8 cellular contexts compared by ENCODE assay signal in the genomic region with DNA sequence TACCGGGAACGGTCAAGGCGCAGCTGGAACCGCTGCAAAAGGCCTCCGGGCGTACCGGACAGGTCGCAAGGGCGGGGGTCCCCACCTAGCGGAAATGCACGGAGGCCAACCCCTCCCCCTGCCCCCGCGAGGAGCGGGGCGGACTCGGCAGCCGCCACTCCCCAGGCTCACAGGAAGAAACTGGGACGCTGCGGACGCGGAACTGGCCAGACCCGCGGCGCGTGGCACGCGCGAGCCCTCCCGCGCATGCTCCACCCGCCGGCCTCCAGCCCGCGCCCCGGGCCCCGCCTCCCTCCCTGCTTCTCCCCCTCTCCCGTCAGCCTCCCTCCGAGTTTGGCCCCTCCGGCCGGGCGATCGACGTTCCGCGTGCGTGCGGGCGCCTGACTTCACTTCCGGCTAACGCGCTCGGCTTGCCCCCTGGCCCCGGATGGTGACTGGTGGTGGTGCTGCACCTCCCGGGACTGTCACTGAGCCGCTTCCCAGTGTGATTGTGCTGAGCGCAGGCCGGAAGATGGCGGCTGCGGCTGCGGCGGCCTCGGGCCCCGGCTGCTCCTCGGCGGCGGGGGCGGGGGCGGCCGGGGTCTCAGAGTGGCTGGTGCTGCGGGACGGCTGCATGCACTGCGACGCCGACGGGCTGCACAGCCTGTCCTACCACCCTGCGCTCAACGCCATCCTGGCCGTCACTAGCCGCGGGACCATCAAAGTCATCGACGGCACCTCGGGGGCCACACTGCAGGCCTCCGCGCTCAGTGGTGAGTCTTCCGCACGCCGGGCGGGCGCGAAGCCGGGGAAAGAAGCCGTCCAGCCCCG. TPM values are rescaled to one million over a fixed set of nuclear protein-coding genes. Genes with fewer than 3 reads are reported as not detected.
DNase-seq lines count a peak whose midpoint lies in the region; ATAC-seq, FAIRE-seq and TF ChIP-seq lines count a peak whose summit lies in the region.

A gene with protein sequence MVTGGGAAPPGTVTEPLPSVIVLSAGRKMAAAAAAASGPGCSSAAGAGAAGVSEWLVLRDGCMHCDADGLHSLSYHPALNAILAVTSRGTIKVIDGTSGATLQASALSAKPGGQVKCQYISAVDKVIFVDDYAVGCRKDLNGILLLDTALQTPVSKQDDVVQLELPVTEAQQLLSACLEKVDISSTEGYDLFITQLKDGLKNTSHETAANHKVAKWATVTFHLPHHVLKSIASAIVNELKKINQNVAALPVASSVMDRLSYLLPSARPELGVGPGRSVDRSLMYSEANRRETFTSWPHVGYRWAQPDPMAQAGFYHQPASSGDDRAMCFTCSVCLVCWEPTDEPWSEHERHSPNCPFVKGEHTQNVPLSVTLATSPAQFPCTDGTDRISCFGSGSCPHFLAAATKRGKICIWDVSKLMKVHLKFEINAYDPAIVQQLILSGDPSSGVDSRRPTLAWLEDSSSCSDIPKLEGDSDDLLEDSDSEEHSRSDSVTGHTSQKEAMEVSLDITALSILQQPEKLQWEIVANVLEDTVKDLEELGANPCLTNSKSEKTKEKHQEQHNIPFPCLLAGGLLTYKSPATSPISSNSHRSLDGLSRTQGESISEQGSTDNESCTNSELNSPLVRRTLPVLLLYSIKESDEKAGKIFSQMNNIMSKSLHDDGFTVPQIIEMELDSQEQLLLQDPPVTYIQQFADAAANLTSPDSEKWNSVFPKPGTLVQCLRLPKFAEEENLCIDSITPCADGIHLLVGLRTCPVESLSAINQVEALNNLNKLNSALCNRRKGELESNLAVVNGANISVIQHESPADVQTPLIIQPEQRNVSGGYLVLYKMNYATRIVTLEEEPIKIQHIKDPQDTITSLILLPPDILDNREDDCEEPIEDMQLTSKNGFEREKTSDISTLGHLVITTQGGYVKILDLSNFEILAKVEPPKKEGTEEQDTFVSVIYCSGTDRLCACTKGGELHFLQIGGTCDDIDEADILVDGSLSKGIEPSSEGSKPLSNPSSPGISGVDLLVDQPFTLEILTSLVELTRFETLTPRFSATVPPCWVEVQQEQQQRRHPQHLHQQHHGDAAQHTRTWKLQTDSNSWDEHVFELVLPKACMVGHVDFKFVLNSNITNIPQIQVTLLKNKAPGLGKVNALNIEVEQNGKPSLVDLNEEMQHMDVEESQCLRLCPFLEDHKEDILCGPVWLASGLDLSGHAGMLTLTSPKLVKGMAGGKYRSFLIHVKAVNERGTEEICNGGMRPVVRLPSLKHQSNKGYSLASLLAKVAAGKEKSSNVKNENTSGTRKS (N-terminal part only) (plus strand): TSS at position 289 of the 810 bp plus-strand sequence. CDS start 139 bp downstream, at position 428.

- 0 out of 2 replicates have a peak within 1 kb of the TSS, but pooled peaks have one; percentile 44 for H2AFZ ChIP-seq in OCI-LY1 (ENCODE audit: low read length)

- peak within 1 kb of the TSS; percentile 78 for H3K27ac ChIP-seq in OCI-LY1 (ENCODE audit: low read depth, low read length, poor library complexity, severe bottlenecking)
- peak within 1 kb of the TSS; percentile 97 for H3K27ac ChIP-seq in mesodermal cell (ENCODE audit: low read depth, low read length, severe bottlenecking)

- WGBS in mesodermal cell (ENCODE audit: insufficient coverage in 2 of 2), 2 experiments, result 0 to 1% methylated on average over 43 to 58 of the region's 94 CpGs

- FAIRE-seq in D721Med (lab: Jason Lieb, UNC), result no peak

- H3F3A ChIP-seq in OCI-LY1 (ENCODE audit: insufficient read depth, low read length), result no peaks in the 10 kb centered on the region; the same call in 1 of the 2 replicates

- H3K9me3 ChIP-seq in OCI-LY1 (ENCODE audit: low read length) (peaks cover 3% of the 10 kb centered on the region; the same call in 1 of the 2 replicates), mesodermal cell (ENCODE audit: control insufficient read depth, low read length) (peaks cover 2% of the 10 kb centered on the region)

- DNase-seq in D721Med (ENCODE audit: insufficient read length, low spot score), result peak; percentile 87
- DNase-seq in HuH-7 (ENCODE audit: low spot score), result peak; percentile 95
- DNase-seq in activated CD8-positive, alpha-beta memory T cell treated with anti-CD3 and anti-CD28 coated beads, Interleukin-2, amount 50 U/mL, for 4 hours, result peak; percentile 92
- peak; percentile 90 for DNase-seq in stimulated activated CD8-positive, alpha-beta memory T cell treated with anti-CD3 and anti-CD28 coated beads, Interleukin-15, amount 100 ng/mL, for 24 hours (ENCODE audit: low read depth)

- in situ Hi-C loops in endometrial microvascular endothelial cells (cut with HindIII; ENCODE audit: inconsistent ontology term, low pct_unique_long_range_greater_than_20kb, low sequenced_read_pairs), result no loop called here

- H3K27me3 ChIP-seq in OCI-LY1 (ENCODE audit: insufficient read depth, low read length), result no peaks in the 10 kb centered on the region

- TF ChIP-seq CTCF in D721Med (IDR thresholded peaks at IDR 0.05; ENCODE audit: insufficient read depth, missing control alignments) (no peak), OCI-LY1 (IDR thresholded peaks at IDR 0.05; ENCODE audit: low read length) (no peak)

- peaks cover 45% of the 10 kb centered on the region for H3K79me2 ChIP-seq in OCI-LY1 (ENCODE audit: insufficient read depth, low read length)

- peak within 1 kb of the TSS; percentile 99 for H3K9ac ChIP-seq in OCI-LY1 (ENCODE audit: low read length)

- H3K4me3 ChIP-seq in OCI-LY1 (ENCODE audit: low read depth, low read length, poor library complexity, severe bottlenecking) (peak within 1 kb of the TSS; percentile 99), mesodermal cell (ENCODE audit: extremely low read depth, insufficient read depth, low read length, poor library complexity, severe bottlenecking) (peak within 1 kb of the TSS; percentile 97)

- peak; percentile 85 for ATAC-seq in GM21526 (IDR thresholded peaks at IDR 0.05; ENCODE audit: low FRiP score, unreplicated experiment)

- H3K4me2 ChIP-seq in OCI-LY1 (ENCODE audit: low read length), result peak within 1 kb of the TSS; percentile 99

- H3K4me1 ChIP-seq in OCI-LY1 (ENCODE audit: insufficient read depth, low read length, severe bottlenecking) (peaks cover 33% of the 10 kb centered on the region), mesodermal cell (ENCODE audit: control insufficient read depth, insufficient read depth, low read length, poor library complexity, severe bottlenecking) (peaks cover 3% of the 10 kb centered on the region)

- no peaks in the 10 kb centered on the region for H3K9me2 ChIP-seq in OCI-LY1 (ENCODE audit: low read depth, low read length)

- no peaks in the 10 kb centered on the region for H4K20me1 ChIP-seq in OCI-LY1 (ENCODE audit: insufficient read depth, low read length)

- H3K36me3 ChIP-seq in OCI-LY1 (ENCODE audit: insufficient read depth, low read length), result peaks cover 23% of the 10 kb centered on the region
- peaks cover 25% of the 10 kb centered on the region for H3K36me3 ChIP-seq in mesodermal cell (ENCODE audit: control insufficient read depth, insufficient read depth, low read length)

RNA-seq across cellular contexts. Expression of the gene that starts here (rescaled TPM):
- 65.0 TPM for total RNA-seq in endometrial microvascular endothelial cells (ENCODE audit: inconsistent ontology term)
- 32.8 TPM for polyA plus RNA-seq in mesodermal cell (2013, experiment 1 of 2)
- 23.1 TPM for polyA plus RNA-seq in mesodermal cell (2013, experiment 2 of 2)

Comparison
In these comparisons a context has a peak if more than half of its experiments do, and no peak if none do; other contexts are left out.
1. Peak in every context shown above with its lines: DNase-seq, ATAC-seq, H3K4me3 ChIP-seq and H3K27ac ChIP-seq.